ENCODE assay signal across 8 cellular contexts in genomic region chr5:140401362-140402257, GRCh38. TPM values are rescaled to one million over a fixed set of nuclear protein-coding genes. Genes with fewer than 3 reads are reported as not detected.
DNase-seq lines count a peak whose midpoint lies in the region; ATAC-seq, FAIRE-seq and TF ChIP-seq lines count a peak whose summit lies in the region.

ANKHD1 (plus strand) TSS chr5:140401833; CDS start chr5:140401968, 135 bp downstream.

- H3K4me1 Mint-ChIP-seq in natural killer cell treated with Interleukin-12 subunit alpha and Interleukin-12 subunit beta and Interleukin-15 and Interleukin-18, amount 100 ng/mL, for 72 hours (ENCODE audit: low read depth in 2 of 2) = peaks cover 24 to 33% of the 10 kb centered on the region in 2 donors
- H3K4me1 Mint-ChIP-seq in stimulated activated naive CD8-positive, alpha-beta T cell treated with anti-CD3 and anti-CD28 coated beads, Interleukin-15, Interleukin-2, amounts not matched to agents 100 ng/mL and 50 ng/mL, for 24 hours (ENCODE audit: low read depth) = peaks cover 38% of the 10 kb centered on the region

- peak; percentile 92 to 93 for ATAC-seq in natural killer cell treated with Interleukin-12 subunit alpha and Interleukin-12 subunit beta and Interleukin-15 and Interleukin-18, amount 100 ng/mL, for 72 hours

- H3K9me3 Mint-ChIP-seq in natural killer cell treated with Interleukin-12 subunit alpha and Interleukin-12 subunit beta and Interleukin-15 and Interleukin-18, amount 100 ng/mL, for 72 hours = no peaks in the 10 kb centered on the region
- H3K9me3 Mint-ChIP-seq in stimulated activated naive CD8-positive, alpha-beta T cell treated with anti-CD3 and anti-CD28 coated beads, Interleukin-15, Interleukin-2, amounts not matched to agents 100 ng/mL and 50 ng/mL, for 24 hours = no peaks in the 10 kb centered on the region

- TF ChIP-seq CTCF in Loucy (conservative IDR thresholded peaks at IDR 0.05; ENCODE audit: low read length) (no peak), fibroblast of pulmonary artery (IDR thresholded peaks at IDR 0.05; ENCODE audit: low read length, missing control alignments) (no peak)

- peaks cover 52% of the 10 kb centered on the region for H4K20me1 ChIP-seq in Loucy (ENCODE audit: insufficient read depth, low read length, poor library complexity, severe bottlenecking)

- peak within 1 kb of the TSS; percentile 88 for H3K9ac ChIP-seq in Loucy (ENCODE audit: low read depth, low read length, poor library complexity, severe bottlenecking)

- peak within 1 kb of the TSS; percentile 96 for H2AFZ ChIP-seq in Loucy (ENCODE audit: low read length)

- H3K27ac Mint-ChIP-seq in natural killer cell treated with Interleukin-12 subunit alpha and Interleukin-12 subunit beta and Interleukin-15 and Interleukin-18, amount 100 ng/mL, for 72 hours = no peak within 1 kb of the TSS
- peak within 1 kb of the TSS; percentile 93 for H3K27ac Mint-ChIP-seq in stimulated activated naive CD8-positive, alpha-beta T cell treated with anti-CD3 and anti-CD28 coated beads, Interleukin-15, Interleukin-2, amounts not matched to agents 100 ng/mL and 50 ng/mL, for 24 hours

- H3K36me3 Mint-ChIP-seq in natural killer cell treated with Interleukin-12 subunit alpha and Interleukin-12 subunit beta and Interleukin-15 and Interleukin-18, amount 100 ng/mL, for 72 hours = no peaks in the 10 kb centered on the region
- peaks cover 25% of the 10 kb centered on the region for H3K36me3 Mint-ChIP-seq in stimulated activated naive CD8-positive, alpha-beta T cell treated with anti-CD3 and anti-CD28 coated beads, Interleukin-15, Interleukin-2, amounts not matched to agents 100 ng/mL and 50 ng/mL, for 24 hours (ENCODE audit: low read depth)

- H3K9me3 ChIP-seq in Loucy (ENCODE audit: insufficient read depth, low read depth, low read length) = no peaks in the 10 kb centered on the region

- peaks cover 31% of the 10 kb centered on the region for H3K4me1 ChIP-seq in Loucy (ENCODE audit: insufficient read depth, low read length, poor library complexity, severe bottlenecking)

- H3K27me3 Mint-ChIP-seq in natural killer cell treated with Interleukin-12 subunit alpha and Interleukin-12 subunit beta and Interleukin-15 and Interleukin-18, amount 100 ng/mL, for 72 hours = no peaks in the 10 kb centered on the region
- H3K27me3 Mint-ChIP-seq in stimulated activated naive CD8-positive, alpha-beta T cell treated with anti-CD3 and anti-CD28 coated beads, Interleukin-15, Interleukin-2, amounts not matched to agents 100 ng/mL and 50 ng/mL, for 24 hours = no peaks in the 10 kb centered on the region

- no peak within 1 kb of the TSS for H3K4me3 Mint-ChIP-seq in natural killer cell treated with Interleukin-12 subunit alpha and Interleukin-12 subunit beta and Interleukin-15 and Interleukin-18, amount 100 ng/mL, for 72 hours
- no peak within 1 kb of the TSS for H3K4me3 Mint-ChIP-seq in stimulated activated naive CD8-positive, alpha-beta T cell treated with anti-CD3 and anti-CD28 coated beads, Interleukin-15, Interleukin-2, amounts not matched to agents 100 ng/mL and 50 ng/mL, for 24 hours

- peak within 1 kb of the TSS; percentile 81 for H3K4me3 ChIP-seq in Loucy (ENCODE audit: low read length, poor library complexity, severe bottlenecking)
- H3K4me3 ChIP-seq in fibroblast of pulmonary artery (replicated peaks; ENCODE audit: low read depth, low read length) = peak within 1 kb of the TSS; percentile 95

- peak; percentile 100 for DNase-seq in EL
- peak; percentile 94 for DNase-seq in H54 (ENCODE audit: insufficient read length, low spot score)
- peak; percentile 93 for DNase-seq in activated T-helper 9 cell treated with anti-CD3 and anti-CD28 coated beads, Interleukin-2, amount 50 U/mL, for 16 hours (ENCODE audit: low read depth)
- DNase-seq in fibroblast of pulmonary artery (ENCODE audit: low read depth) = peak; percentile 100
- DNase-seq in natural killer cell treated with Interleukin-12 subunit alpha and Interleukin-12 subunit beta and Interleukin-15 and Interleukin-18, amount 100 ng/mL, for 72 hours (ENCODE audit: low spot score) = peak; percentile 98

- no peaks in the 10 kb centered on the region for H3F3A ChIP-seq in Loucy (ENCODE audit: low read depth)

- no peaks in the 10 kb centered on the region for H3K27me3 ChIP-seq in Loucy (ENCODE audit: insufficient read depth, low read length, poor library complexity, severe bottlenecking)

- H3K4me2 ChIP-seq in Loucy (ENCODE audit: low read depth, low read length, poor library complexity, severe bottlenecking) = peak within 1 kb of the TSS; percentile 99

- H3K9me2 ChIP-seq in Loucy (replicated peaks; ENCODE audit: low read depth, low read length) = no peaks in the 10 kb centered on the region

- peaks cover 67% of the 10 kb centered on the region for H3K79me2 ChIP-seq in Loucy (ENCODE audit: insufficient read depth, low read length)

- H3K36me3 ChIP-seq in Loucy (ENCODE audit: insufficient read depth, low read length) = no peaks in the 10 kb centered on the region; the same call in 1 of the 2 replicates

- FAIRE-seq in H54 (lab: Jason Lieb, UNC) = peak; percentile 91

- TF ChIP-seq POLR2A in H54 (IDR thresholded peaks at IDR 0.05; ENCODE audit: low read depth, low read length) (peak; percentile 84), Raji (IDR thresholded peaks at IDR 0.05; ENCODE audit: insufficient read depth, low read depth, low read length) (peak; percentile 94)

RNA-seq across cellular contexts. Expression of gene ANKHD1, which starts in this region (rescaled TPM):
- 100 to 1,000 TPM; 136 to 156 TPM for total RNA-seq in natural killer cell treated with Interleukin-12 subunit alpha and Interleukin-12 subunit beta and Interleukin-15 and Interleukin-18, amount 100 ng/mL, for 72 hours

Comparison
In these comparisons a context has a peak if more than half of its experiments do, and no peak if none do; other contexts are left out.
1. Peak in every context shown above with its lines: DNase-seq, ATAC-seq and H3K4me3 ChIP-seq.